Comparison of ENCODE assay signal across 5 cellular contexts in genomic region chr17:21402929-21403328, GRCh38. TPM values are rescaled to one million over a fixed set of nuclear protein-coding genes. Genes with fewer than 3 reads are reported as not detected.
"Had no signal": no experiment of that assay in that cellular context is flagged by ENCODE, and none has a peak within 500 bp of the region (broad histone marks: within the 10 kb centered on the region; RNA-seq: fewer than 3 reads in every experiment).

No MANE protein-coding gene starts in this region.

RNA-seq across cellular contexts. Expression of gene KCNJ12, which starts 26.8 kb away (rescaled TPM):
- total RNA-seq: activated CD8-positive, alpha-beta T cell treated with anti-CD3 and anti-CD28 coated beads for 36 hours; activated naive CD8-positive, alpha-beta T cell treated with anti-CD3 and anti-CD28 coated beads for 36 hours; activated T-cell treated with anti-CD3 and anti-CD28 coated beads, Interleukin-2, amount 50 U/mL, for 72 hours; activated T-helper 2 cell treated with anti-CD3 and anti-CD28 coated beads, Interferon-gamma antibody, Interleukin-2, Interleukin-4, amounts not matched to agents 10 μg/mL and 5 μg/mL and 100 μg/mL, durations not matched to agents 14 hours and 24 hours and 36 hours; SJSA1 had no signal
